1 cellular context compared by ENCODE assay signal in genomic region chr22:37518509-37519267, GRCh38.
TF ChIP-seq lines count a peak whose summit lies in the region.

No MANE protein-coding gene starts in this region.

TF ChIP-seq in IMR-90, 13 proteins besides CTCF, POLR2A, EP300 and RAD21:
- TF ChIP-seq FOS (IDR thresholded peaks at IDR 0.05; ENCODE audit: low read depth, low read length) (no peak), USF2 (IDR thresholded peaks at IDR 0.05; ENCODE audit: low read depth, low read length) (no peak), MXI1 (IDR thresholded peaks at IDR 0.05; ENCODE audit: borderline replicate concordance, low read depth, low read length) (no peak), CHD1 (IDR thresholded peaks at IDR 0.05; ENCODE audit: low read depth, low read length) (no peak), MAFK (IDR thresholded peaks at IDR 0.05; ENCODE audit: low read depth, low read length) (no peak), RFX5 (IDR thresholded peaks at IDR 0.05; ENCODE audit: low read depth, low read length) (no peak), MAZ (IDR thresholded peaks at IDR 0.05; ENCODE audit: borderline replicate concordance, low read depth, low read length) (no peak), BHLHE40 (IDR thresholded peaks at IDR 0.05; ENCODE audit: low read depth, low read length) (no peak), NFE2L2 (IDR thresholded peaks at IDR 0.05; ENCODE audit: low read depth, low read length) (no peak), CEBPB (IDR thresholded peaks at IDR 0.05; ENCODE audit: low read depth, low read length) (no peak), RCOR1 (IDR thresholded peaks at IDR 0.05; ENCODE audit: insufficient replicate concordance, low read length) (no peak)
- TF ChIP-seq, protein P1, sequence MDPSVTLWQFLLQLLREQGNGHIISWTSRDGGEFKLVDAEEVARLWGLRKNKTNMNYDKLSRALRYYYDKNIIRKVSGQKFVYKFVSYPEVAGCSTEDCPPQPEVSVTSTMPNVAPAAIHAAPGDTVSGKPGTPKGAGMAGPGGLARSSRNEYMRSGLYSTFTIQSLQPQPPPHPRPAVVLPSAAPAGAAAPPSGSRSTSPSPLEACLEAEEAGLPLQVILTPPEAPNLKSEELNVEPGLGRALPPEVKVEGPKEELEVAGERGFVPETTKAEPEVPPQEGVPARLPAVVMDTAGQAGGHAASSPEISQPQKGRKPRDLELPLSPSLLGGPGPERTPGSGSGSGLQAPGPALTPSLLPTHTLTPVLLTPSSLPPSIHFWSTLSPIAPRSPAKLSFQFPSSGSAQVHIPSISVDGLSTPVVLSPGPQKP (IDR thresholded peaks at IDR 0.05; ENCODE audit: borderline replicate concordance, low read depth, low read length), result no peak
